Comparison of ENCODE assay signal across 19 cellular contexts in genomic region chr3:15929944-15930571, GRCh38.
"Had no signal": no experiment of that assay in that cellular context is flagged by ENCODE, and none has a peak within 500 bp of the region (broad histone marks: within the 10 kb centered on the region; RNA-seq: fewer than 3 reads in every experiment).

No MANE protein-coding gene starts in this region.

- ATAC-seq: esophagus mucosa; heart right ventricle; left lobe of liver; mucosa of descending colon; naive thymus-derived CD8-positive, alpha-beta T cell; right cardiac atrium had no signal

- H3K27ac ChIP-seq: heart right ventricle, ovary had no signal

- H3K27me3 ChIP-seq: heart right ventricle, ovary had no signal

- H3K36me3 Mint-ChIP-seq: naive thymus-derived CD8-positive, alpha-beta T cell had no signal

- FAIRE-seq: frontal cortex had no signal

- H3K4me3 ChIP-seq: heart right ventricle, mucosa of descending colon, ovary, smooth muscle cell had no signal

- H3K9me3 ChIP-seq: heart right ventricle, mucosa of descending colon, ovary had no signal

- H3K27ac Mint-ChIP-seq: dendritic cell treated with granulocyte-macrophage colony-stimulating factor and Interleukin-4, amounts not matched to agents 40 ng/mL and 50 ng/mL, for 4 days; naive thymus-derived CD8-positive, alpha-beta T cell; progenitor cell of endocrine pancreas had no signal

- DNase-seq: effector CD4-positive, alpha-beta T cell; heart right ventricle; hypothalamus; islet precursor cell; mammary epithelial cell; mucosa of descending colon; naive thymus-derived CD8-positive, alpha-beta T cell; nucleus accumbens; ovary; right cardiac atrium; stimulated activated CD4-positive, alpha-beta T cell treated with anti-CD3 and anti-CD28 coated beads, Interleukin-2, amount 100 ng/mL, for 48 hours; stimulated activated naive CD4-positive, alpha-beta T cell treated with Interleukin-2 at 50 U/mL for 16 hours; trophoblast cell had no signal

- H3K36me3 ChIP-seq: heart right ventricle, ovary had no signal

- H3K4me3 Mint-ChIP-seq: dendritic cell treated with granulocyte-macrophage colony-stimulating factor and Interleukin-4, amounts not matched to agents 40 ng/mL and 50 ng/mL, for 4 days; naive thymus-derived CD8-positive, alpha-beta T cell had no signal

- H3K27me3 Mint-ChIP-seq: progenitor cell of endocrine pancreas had no signal

- H3K4me2 ChIP-seq: smooth muscle cell had no signal

- H3K9me3 Mint-ChIP-seq: dendritic cell treated with granulocyte-macrophage colony-stimulating factor and Interleukin-4, amounts not matched to agents 40 ng/mL and 50 ng/mL, for 4 days; naive thymus-derived CD8-positive, alpha-beta T cell had no signal
